ENCODE assay signal across 8 cellular contexts in genomic region chr16:50741225-50741807, GRCh38. TPM values are rescaled to one million over a fixed set of nuclear protein-coding genes. Genes with fewer than 3 reads are reported as not detected.
DNase-seq lines count a peak whose midpoint lies in the region; ATAC-seq, FAIRE-seq and TF ChIP-seq lines count a peak whose summit lies in the region.

No MANE protein-coding gene starts in this region.

- peak overlapping the region; percentile 80 for H3K4me3 Mint-ChIP-seq in CD8-positive, alpha-beta T cell
- peak overlapping the region; percentile 88 for H3K4me3 Mint-ChIP-seq in HFFc6
- H3K4me3 Mint-ChIP-seq in activated naive CD8-positive, alpha-beta T cell treated with anti-CD3 and anti-CD28 coated beads, Interleukin-2, amount 50 U/mL, for 24 hours, result peak overlapping the region; percentile 84

- peak overlapping the region; percentile 95 for H3K27ac Mint-ChIP-seq in CD8-positive, alpha-beta T cell
- peak overlapping the region; percentile 81 for H3K27ac Mint-ChIP-seq in HFFc6
- H3K27ac Mint-ChIP-seq in activated naive CD8-positive, alpha-beta T cell treated with anti-CD3 and anti-CD28 coated beads, Interleukin-2, amount 50 U/mL, for 24 hours, result peak overlapping the region; percentile 90

- H3K9me3 Mint-ChIP-seq in CD8-positive, alpha-beta T cell, result no peaks in the 10 kb centered on the region
- no peaks in the 10 kb centered on the region for H3K9me3 Mint-ChIP-seq in HFFc6
- H3K9me3 Mint-ChIP-seq in activated naive CD8-positive, alpha-beta T cell treated with anti-CD3 and anti-CD28 coated beads, Interleukin-2, amount 50 U/mL, for 24 hours, result no peaks in the 10 kb centered on the region

- no peak for ATAC-seq in CD8-positive, alpha-beta T cell
- peak; percentile 0 for ATAC-seq in activated naive CD8-positive, alpha-beta T cell treated with anti-CD3 and anti-CD28 coated beads, Interleukin-2, amount 50 U/mL, for 24 hours

- no peaks in the 10 kb centered on the region for H3K9me3 ChIP-seq in CD8-positive, alpha-beta T cell (ENCODE audit: low read length)
- no peaks in the 10 kb centered on the region for H3K9me3 ChIP-seq in kidney (ENCODE audit: control insufficient read depth in 1 of 2, low read length in 2 of 2)
- no peaks in the 10 kb centered on the region for H3K9me3 ChIP-seq in testis

- no peaks in the 10 kb centered on the region for H3K36me3 ChIP-seq in CD8-positive, alpha-beta T cell (ENCODE audit: insufficient read depth, low read length)
- H3K36me3 ChIP-seq in kidney (ENCODE audit: control insufficient read depth in 1 of 2, insufficient read depth in 2 of 2, low read length in 2 of 2), result no peaks in the 10 kb centered on the region
- H3K36me3 ChIP-seq in testis (ENCODE audit: low read depth, missing control alignments), result no peaks in the 10 kb centered on the region

- peaks cover 31% of the 10 kb centered on the region for H3K4me1 ChIP-seq in CD8-positive, alpha-beta T cell (ENCODE audit: insufficient read depth, low read length)
- H3K4me1 ChIP-seq in kidney (ENCODE audit: control insufficient read depth in 1 of 2, insufficient read depth in 1 of 2, low read depth in 1 of 2, low read length in 2 of 2) (peaks cover 3 to 5% of the 10 kb centered on the region in 2 donors), testis (no peaks in the 10 kb centered on the region)

- H3K27me3 Mint-ChIP-seq in CD8-positive, alpha-beta T cell (ENCODE audit: low read depth), result no peaks in the 10 kb centered on the region
- H3K27me3 Mint-ChIP-seq in HFFc6 (ENCODE audit: insufficient read depth), result peaks cover 8% of the 10 kb centered on the region
- H3K27me3 Mint-ChIP-seq in activated naive CD8-positive, alpha-beta T cell treated with anti-CD3 and anti-CD28 coated beads, Interleukin-2, amount 50 U/mL, for 24 hours, result peaks cover 1% of the 10 kb centered on the region

- DNase-seq in CD8-positive, alpha-beta T cell, result no peak
- DNase-seq in HFFc6 (peak; percentile 17), kidney (no peak), testis (no peak), globus pallidus (ENCODE audit: low spot score) (no peak), NCI-H510A treated with DMSO at 0.1 percent for 48 hours (lab: John Stamatoyannopoulos, UW) (no peak), HuH-7 (ENCODE audit: low spot score) (no peak)
- DNase-seq in activated naive CD8-positive, alpha-beta T cell treated with anti-CD3 and anti-CD28 coated beads, Interleukin-2, amount 50 U/mL, for 24 hours, result no peak

- H3K4me1 Mint-ChIP-seq in CD8-positive, alpha-beta T cell (ENCODE audit: low read depth), result peaks cover 42% of the 10 kb centered on the region
- peaks cover 57% of the 10 kb centered on the region for H3K4me1 Mint-ChIP-seq in HFFc6 (ENCODE audit: low read depth)
- H3K4me1 Mint-ChIP-seq in activated naive CD8-positive, alpha-beta T cell treated with anti-CD3 and anti-CD28 coated beads, Interleukin-2, amount 50 U/mL, for 24 hours, result peaks cover 64% of the 10 kb centered on the region

- CTCF ChIA-PET in CD8-positive, alpha-beta T cell (lab: Charles Lee), result interaction anchor here (0.7 to 2.1 kb wide), 8 partner anchors 21 to 414 kb away, joined by 3 to 7 read pairs (median 4); no protein-coding TSS in a partner anchor

- FAIRE-seq in kidney (lab: Jason Lieb, UNC), result no peak

- intact Hi-C loops in CD8-positive, alpha-beta T cell (cut with DNase I, micrococcal nuclease), result loop anchor here (1.0 to 10.0 kb wide), 7 partner anchors 60 to 674 kb away; partner anchors contain the start of genes HEATR3 (in 2 of the 2), ADCY7 (in 1 of the 2), SNX20 (in 1 of the 2) and TENT4B (in 1 of the 2)
- intact Hi-C loops in kidney (cut with DNase I) (no loop called here), testis (cut with DNase I; ENCODE audit: low total_unique reads) (no loop called here)

- TF ChIP-seq CTCF in CD8-positive, alpha-beta T cell (IDR thresholded peaks at IDR 0.05), result no peak
- 0 out of 2 replicates have a peak, but pooled peaks have one; percentile 9 for TF ChIP-seq CTCF in HFFc6 (IDR thresholded peaks at IDR 0.05)
- no peak for TF ChIP-seq CTCF in kidney (IDR thresholded peaks at IDR 0.05; ENCODE audit: borderline replicate concordance, extremely low read depth, insufficient read depth)
- no peak for TF ChIP-seq CTCF in testis (IDR thresholded peaks at IDR 0.05)

- H3K27ac ChIP-seq in CD8-positive, alpha-beta T cell (ENCODE audit: low read depth, low read length), result peak overlapping the region; percentile 49
- H3K27ac ChIP-seq in kidney (ENCODE audit: low read depth in 2 of 2, low read length in 2 of 2) (peak overlapping the region in 1 of 2 donors; percentile 79), testis (no peak overlapping the region)

- H3K36me3 Mint-ChIP-seq in CD8-positive, alpha-beta T cell, result peaks cover 32% of the 10 kb centered on the region
- H3K36me3 Mint-ChIP-seq in HFFc6 (ENCODE audit: low read depth), result peaks cover 5% of the 10 kb centered on the region; the same call in 1 of the 2 replicates
- peaks cover 15% of the 10 kb centered on the region for H3K36me3 Mint-ChIP-seq in activated naive CD8-positive, alpha-beta T cell treated with anti-CD3 and anti-CD28 coated beads, Interleukin-2, amount 50 U/mL, for 24 hours (ENCODE audit: low read depth)

- WGBS in testis, 2 donors, result 2% methylated on average over 16 to 24 of the region's 24 CpGs

- peak overlapping the region; percentile 53 for H3K4me3 ChIP-seq in CD8-positive, alpha-beta T cell (ENCODE audit: low read depth, low read length)
- H3K4me3 ChIP-seq in kidney (ENCODE audit: low read length in 2 of 2), result peak overlapping the region; percentile 69 to 83
- peak overlapping the region; percentile 52 to 90 for H3K4me3 ChIP-seq in testis

- peak overlapping the region; percentile 26 to 49 for H3K9ac ChIP-seq in kidney (ENCODE audit: low read length in 2 of 2)

- no peaks in the 10 kb centered on the region for H3K27me3 ChIP-seq in CD8-positive, alpha-beta T cell (ENCODE audit: insufficient read depth, low read length)
- no peaks in the 10 kb centered on the region for H3K27me3 ChIP-seq in testis

- POLR2A ChIA-PET in CD8-positive, alpha-beta T cell (lab: Charles Lee), result interaction anchor here (0.6 to 2.5 kb wide), 17 partner anchors 11 to 675 kb away, joined by 3 to 10 read pairs (median 4); partner anchors contain the start of genes HEATR3, NOD2 and SNX20

- TF ChIP-seq POLR2A in testis (IDR thresholded peaks at IDR 0.05), result no peak

RNA-seq across cellular contexts. Expression of gene CYLD, which starts 0.6 kb away (rescaled TPM):
- 100 to 1,000 TPM; 341 TPM for total RNA-seq in CD8-positive, alpha-beta T cell
- 10 to 100 TPM; 39.4 to 52.7 (median 43.4) TPM for total RNA-seq in HFFc6 (2021; fragmentation: NEBNext Ultra II Directional; extraction: Animal tissue kit (Norgen Biotek cat#: 25700))
- total RNA-seq in kidney (48.0 TPM), testis (10 to 100 TPM; 37.4 to 48.4 TPM)
- polyA plus RNA-seq in kidney (ENCODE audit: insufficient read depth, low read depth, low replicate concordance) (8.9 TPM), testis (ENCODE audit: insufficient read depth, low read depth, low replicate concordance) (89.3 TPM)

RNA-seq across cellular contexts. Expression of gene NOD2, which starts 47.9 kb away (rescaled TPM):
- under 1 TPM; 0.86 to 0.90 TPM for total RNA-seq in CD8-positive, alpha-beta T cell
- total RNA-seq in HFFc6 (2021; fragmentation: NEBNext Ultra II Directional; extraction: Animal tissue kit (Norgen Biotek cat#: 25700)), result not detected
- 3.6 TPM for total RNA-seq in kidney
- polyA plus RNA-seq in kidney (ENCODE audit: insufficient read depth, low read depth, low replicate concordance), result 0.22 TPM
- total RNA-seq in testis, result 1 to 10 TPM; 1.6 to 4.1 TPM
- 1.7 TPM for polyA plus RNA-seq in testis (ENCODE audit: insufficient read depth, low read depth, low replicate concordance)

Comparison
In these comparisons a context has a peak if more than half of its experiments do, and no peak if none do; other contexts are left out.
1. intact Hi-C loops: an anchor here in CD8-positive, alpha-beta T cell (1.0 to 10.0 kb wide); none called in kidney and testis.